Comparison of ENCODE assay signal across 8 cellular contexts in the genomic region with DNA sequence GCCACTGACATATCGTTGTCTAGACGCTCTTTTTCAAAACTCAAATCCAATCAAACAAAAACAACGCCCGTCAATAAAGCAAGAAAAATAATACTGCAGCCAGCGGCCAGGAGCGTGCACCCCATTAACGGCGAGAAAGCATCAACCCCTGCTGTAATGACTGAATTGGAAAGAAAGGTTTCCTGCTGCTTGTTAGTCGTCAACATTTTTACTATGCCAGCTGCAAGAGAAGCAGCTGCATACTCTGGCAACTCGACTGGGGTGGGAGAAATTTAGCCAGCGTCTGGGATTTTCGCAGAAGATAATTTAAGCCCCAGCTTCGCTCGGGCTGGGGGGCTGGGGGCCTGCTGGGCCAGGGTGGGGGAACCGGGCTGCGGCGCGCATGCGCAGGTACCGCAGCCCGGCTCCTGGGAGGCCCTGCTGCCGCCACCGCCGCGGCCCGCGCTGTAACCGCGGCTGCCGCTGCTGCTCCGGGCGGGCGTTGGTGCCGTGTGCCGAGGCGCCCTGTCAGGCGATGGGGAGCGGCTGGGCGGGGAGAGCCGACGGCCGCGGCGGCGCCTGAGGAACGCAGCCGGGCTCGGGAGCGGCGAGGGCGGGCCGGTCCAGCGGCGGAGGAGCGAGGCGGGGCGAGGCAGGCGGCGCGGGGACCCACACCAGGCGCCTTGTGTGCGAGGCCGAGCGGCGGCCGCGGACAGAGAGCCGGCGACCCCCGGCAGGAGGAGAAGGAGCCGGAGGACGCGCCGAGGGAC. TPM values are rescaled to one million over a fixed set of nuclear protein-coding genes. Genes with fewer than 3 reads are reported as not detected.
DNase-seq lines count a peak whose midpoint lies in the region; ATAC-seq and TF ChIP-seq lines count a peak whose summit lies in the region.

No MANE protein-coding gene starts in this region.

- POLR2A ChIA-PET in PC-9 (lab: Charles Lee; ENCODE audit: unreplicated experiment) = interaction anchor here (0.6 kb wide), 1 partner anchor 1320 kb away, joined by 3 read pairs; no protein-coding TSS in a partner anchor
- POLR2A ChIA-PET in naive thymus-derived CD4-positive, alpha-beta T cell (lab: Charles Lee) = interaction anchor here (0.7 to 2.3 kb wide), 17 partner anchors 8 to 1239 kb away, joined by 3 to 13 read pairs (median 3); partner anchors contain the start of gene SHPRH

- H3K4me2 ChIP-seq in PC-9 = peak overlapping the region; percentile 98

- DNase-seq in DMS114 treated with DMSO at 0.1 percent for 48 hours (lab: John Stamatoyannopoulos, UW; ENCODE audit: unreplicated experiment) (peak; percentile 7), PC-9 (peak; percentile 39 to 58), fibroblast of gingiva (ENCODE audit: low read depth) (peak; percentile 87)
- peak; percentile 71 to 73 for DNase-seq in activated T-cell treated with anti-CD3 and anti-CD28 coated beads, Interleukin-2, amount 50 U/mL, for 72 hours
- DNase-seq in naive thymus-derived CD4-positive, alpha-beta T cell = peak; percentile 69 to 84 (median 79)

- H3K36me3 Mint-ChIP-seq in activated T-cell treated with anti-CD3 and anti-CD28 coated beads, Interleukin-2, amount 50 U/mL, for 72 hours (ENCODE audit: insufficient read depth in 2 of 2) = peaks cover 7 to 9% of the 10 kb centered on the region in 2 donors
- H3K36me3 Mint-ChIP-seq in naive thymus-derived CD4-positive, alpha-beta T cell = peaks cover 0 to 3% (median 0%) of the 10 kb centered on the region in 5 donors
- H3K36me3 Mint-ChIP-seq in stimulated activated memory B cell treated with anti-CD40 and anti-IgM and Interleukin-4, amounts not matched to agents 10 μg/mL and 1 μg/mL and 100 μg/mL, for 72 hours = no peaks in the 10 kb centered on the region

- WGBS in HUES64 = under 1% methylated on average over 74 of the region's 74 CpGs

- peaks cover 14% of the 10 kb centered on the region for H3F3A ChIP-seq in PC-9 (ENCODE audit: insufficient read depth, low read depth)

- H3K4me3 Mint-ChIP-seq in activated T-cell treated with anti-CD3 and anti-CD28 coated beads, Interleukin-2, amount 50 U/mL, for 72 hours = peak overlapping the region; percentile 94 to 99
- H3K4me3 Mint-ChIP-seq in naive thymus-derived CD4-positive, alpha-beta T cell = peak overlapping the region; percentile 91 to 100 (median 99)
- H3K4me3 Mint-ChIP-seq in stimulated activated memory B cell treated with anti-CD40 and anti-IgM and Interleukin-4, amounts not matched to agents 10 μg/mL and 1 μg/mL and 100 μg/mL, for 72 hours = peak overlapping the region; percentile 90

- intact Hi-C loops in PC-9 (cut with micrococcal nuclease; ENCODE audit: unreplicated experiment) = loop anchor here (2.0 kb wide), 2 partner anchors 123 to 289 kb away; no protein-coding TSS in a partner anchor
- intact Hi-C loops in naive thymus-derived CD4-positive, alpha-beta T cell (cut with micrococcal nuclease) = loop anchor here (1.0 to 10.0 kb wide), 12 partner anchors 19 to 1469 kb away; partner anchors contain the start of genes FBXO30 (in 2 of the 2), SHPRH (in 2 of the 2) and EPM2A (in 1 of the 2)

- peaks cover 13% of the 10 kb centered on the region for H3K4me1 ChIP-seq in HUES64 (ENCODE audit: insufficient read depth, low read length)
- H3K4me1 ChIP-seq in PC-9 (replicated peaks; ENCODE audit: insufficient read depth) = peaks cover 29% of the 10 kb centered on the region
- peaks cover 4% of the 10 kb centered on the region in 2 donors for H3K4me1 ChIP-seq in naive thymus-derived CD4-positive, alpha-beta T cell (ENCODE audit: control insufficient read depth in 2 of 2, insufficient read depth in 2 of 2, low read length in 2 of 2)

- H3K27ac ChIP-seq in HUES64 (ENCODE audit: low read depth, low read length) (no peak overlapping the region; the same call in 1 of the 2 replicates), PC-9 (0 out of 2 replicates have a peak overlapping the region, but pooled peaks have one; percentile 4)
- peak overlapping the region; percentile 90 for H3K27ac ChIP-seq in naive thymus-derived CD4-positive, alpha-beta T cell (ENCODE audit: low read depth, low read length)

- H3K9me3 Mint-ChIP-seq in activated T-cell treated with anti-CD3 and anti-CD28 coated beads, Interleukin-2, amount 50 U/mL, for 72 hours = no peaks in the 10 kb centered on the region
- H3K9me3 Mint-ChIP-seq in naive thymus-derived CD4-positive, alpha-beta T cell = peaks cover 0 to 3% (median 0%) of the 10 kb centered on the region in 11 donors
- H3K9me3 Mint-ChIP-seq in stimulated activated memory B cell treated with anti-CD40 and anti-IgM and Interleukin-4, amounts not matched to agents 10 μg/mL and 1 μg/mL and 100 μg/mL, for 72 hours = no peaks in the 10 kb centered on the region

- ATAC-seq in GM21515 (IDR thresholded peaks at IDR 0.05; ENCODE audit: unreplicated experiment) = peak; percentile 56
- ATAC-seq in activated T-cell treated with anti-CD3 and anti-CD28 coated beads, Interleukin-2, amount 50 U/mL, for 72 hours (replicated peaks in 1 of 2) = peak; percentile 63 to 72
- peak; percentile 72 for ATAC-seq in naive thymus-derived CD4-positive, alpha-beta T cell
- ATAC-seq in stimulated activated memory B cell treated with anti-CD40 and anti-IgM and Interleukin-4, amounts not matched to agents 10 μg/mL and 1 μg/mL and 100 μg/mL, for 72 hours = peak; percentile 83

- H3K9ac ChIP-seq in HUES64 (ENCODE audit: low read depth, low read length) = peak overlapping the region; percentile 78

- TF ChIP-seq CTCF in PC-9 (conservative IDR thresholded peaks at IDR 0.05) = no peak

- H3K9me3 ChIP-seq in HUES64 (ENCODE audit: insufficient read depth, low read depth, low read length) (no peaks in the 10 kb centered on the region), PC-9 (ENCODE audit: insufficient read depth, low read depth) (no peaks in the 10 kb centered on the region)
- no peaks in the 10 kb centered on the region for H3K9me3 ChIP-seq in naive thymus-derived CD4-positive, alpha-beta T cell (ENCODE audit: control insufficient read depth in 2 of 3, low read length in 3 of 3)

- H3K9me2 ChIP-seq in PC-9 (ENCODE audit: insufficient read depth) = no peaks in the 10 kb centered on the region

- no peaks in the 10 kb centered on the region for H4K20me1 ChIP-seq in PC-9 (ENCODE audit: insufficient read depth)

- H3K4me3 ChIP-seq in HUES64 (ENCODE audit: low read length) (peak overlapping the region; percentile 82), PC-9 (peak overlapping the region; percentile 77)
- H3K4me3 ChIP-seq in naive thymus-derived CD4-positive, alpha-beta T cell (ENCODE audit: low read length) = peak overlapping the region; percentile 84

- peaks cover 49% of the 10 kb centered on the region for H3K4me1 Mint-ChIP-seq in activated T-cell treated with anti-CD3 and anti-CD28 coated beads, Interleukin-2, amount 50 U/mL, for 72 hours (ENCODE audit: low read depth)
- peaks cover 17 to 46% (median 37%) of the 10 kb centered on the region in 7 donors for H3K4me1 Mint-ChIP-seq in naive thymus-derived CD4-positive, alpha-beta T cell
- peaks cover 24% of the 10 kb centered on the region for H3K4me1 Mint-ChIP-seq in stimulated activated memory B cell treated with anti-CD40 and anti-IgM and Interleukin-4, amounts not matched to agents 10 μg/mL and 1 μg/mL and 100 μg/mL, for 72 hours

- CTCF ChIA-PET in PC-9 (lab: Charles Lee) = no interaction called here
- CTCF ChIA-PET in naive thymus-derived CD4-positive, alpha-beta T cell (lab: Charles Lee) = interaction anchor here (0.6 to 1.9 kb wide), 2 partner anchors 10 to 12 kb away, joined by 3 to 4 read pairs; no protein-coding TSS in a partner anchor

- peak overlapping the region; percentile 97 for H2AFZ ChIP-seq in PC-9

- no TSS peak for BruUV-seq in PC-9 (replicated peaks; lab: Mats Ljungman, UMichigan)

- no peaks in the 10 kb centered on the region for H3K27me3 Mint-ChIP-seq in activated T-cell treated with anti-CD3 and anti-CD28 coated beads, Interleukin-2, amount 50 U/mL, for 72 hours (ENCODE audit: low read depth)
- no peaks in the 10 kb centered on the region for H3K27me3 Mint-ChIP-seq in naive thymus-derived CD4-positive, alpha-beta T cell
- H3K27me3 Mint-ChIP-seq in stimulated activated memory B cell treated with anti-CD40 and anti-IgM and Interleukin-4, amounts not matched to agents 10 μg/mL and 1 μg/mL and 100 μg/mL, for 72 hours = no peaks in the 10 kb centered on the region

- peak overlapping the region; percentile 98 for H3K27ac Mint-ChIP-seq in activated T-cell treated with anti-CD3 and anti-CD28 coated beads, Interleukin-2, amount 50 U/mL, for 72 hours
- H3K27ac Mint-ChIP-seq in naive thymus-derived CD4-positive, alpha-beta T cell = peak overlapping the region; percentile 92 to 99 (median 98)
- peak overlapping the region; percentile 90 for H3K27ac Mint-ChIP-seq in stimulated activated memory B cell treated with anti-CD40 and anti-IgM and Interleukin-4, amounts not matched to agents 10 μg/mL and 1 μg/mL and 100 μg/mL, for 72 hours

- peaks cover 38% of the 10 kb centered on the region for H3K79me2 ChIP-seq in PC-9 (ENCODE audit: low read depth)

- no peaks in the 10 kb centered on the region for H3K36me3 ChIP-seq in HUES64 (ENCODE audit: insufficient read depth, low read length)
- no peaks in the 10 kb centered on the region for H3K36me3 ChIP-seq in PC-9 (ENCODE audit: low read depth)
- H3K36me3 ChIP-seq in naive thymus-derived CD4-positive, alpha-beta T cell (ENCODE audit: control insufficient read depth in 2 of 3, insufficient read depth in 3 of 3, low read length in 3 of 3) = peaks cover 0 to 7% (median 0%) of the 10 kb centered on the region in 3 experiments

- H3K27me3 ChIP-seq in HUES64 (ENCODE audit: insufficient read depth, low read length) (peaks cover 8% of the 10 kb centered on the region; the same call in 1 of the 2 replicates), PC-9 (ENCODE audit: insufficient read depth, low read depth) (no peaks in the 10 kb centered on the region)
- no peaks in the 10 kb centered on the region for H3K27me3 ChIP-seq in naive thymus-derived CD4-positive, alpha-beta T cell (ENCODE audit: control insufficient read depth in 2 of 2, insufficient read depth in 2 of 2, low read length in 2 of 2)

RNA-seq across cellular contexts. Expression of gene STXBP5, which starts 0.7 kb away (rescaled TPM):
- polyA plus RNA-seq in HUES64 (2013, experiment 1 of 2) = 2.6 TPM
- 3.7 TPM for polyA plus RNA-seq in HUES64 (2013, experiment 2 of 2)
- 4.6 and 4.7 TPM in 2 replicates for total RNA-seq in PC-9 (2021)
- total RNA-seq in activated T-cell treated with anti-CD3 and anti-CD28 coated beads, Interleukin-2, amount 50 U/mL, for 72 hours = 10 to 100 TPM; 22.1 to 28.7 TPM
- 10 to 100 TPM; 17.9 to 47.4 (median 28.9) TPM for total RNA-seq in naive thymus-derived CD4-positive, alpha-beta T cell
- 1 to 10 TPM; 2.5 to 4.9 TPM for polyA plus RNA-seq in naive thymus-derived CD4-positive, alpha-beta T cell

Comparison
In these comparisons a context has a peak if more than half of its experiments do, and no peak if none do; other contexts are left out.
1. DNase-seq: peak in every context shown above with its lines; median percentile 87 in fibroblast of gingiva; 79 in naive thymus-derived CD4-positive, alpha-beta T cell; 72 in activated T-cell treated with anti-CD3 and anti-CD28 coated beads, Interleukin-2, amount 50 U/mL, for 72 hours; 48 in PC-9; 7 in DMS114 treated with DMSO at 0.1 percent for 48 hours.